ENCODE assay signal across 35 cellular contexts in the genomic region with DNA sequence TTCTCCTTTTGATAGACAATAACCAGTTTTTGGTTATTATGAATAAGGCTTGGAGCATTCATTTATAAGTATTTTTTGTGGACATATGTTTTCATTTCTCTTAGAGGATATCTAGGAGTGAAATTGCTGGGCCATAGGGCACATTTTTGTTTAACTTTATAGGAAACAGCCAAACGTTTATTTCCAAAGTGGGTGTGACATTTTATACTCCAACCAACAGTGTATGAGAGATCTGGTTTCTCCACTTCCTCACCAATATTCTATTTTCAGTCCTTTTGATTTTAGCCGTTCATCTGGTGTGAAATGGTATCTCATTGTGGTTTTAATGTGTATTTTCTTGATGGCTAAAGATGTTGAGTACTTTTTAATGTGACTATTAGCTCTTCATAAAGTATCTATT. TPM values are rescaled to one million over a fixed set of nuclear protein-coding genes. Genes with fewer than 3 reads are reported as not detected.
DNase-seq lines count a peak whose midpoint lies in the region; ATAC-seq and TF ChIP-seq lines count a peak whose summit lies in the region.
"Had no signal": no experiment of that assay in that cellular context is flagged by ENCODE, and none has a peak within 500 bp of the region (broad histone marks: within the 10 kb centered on the region; RNA-seq: fewer than 3 reads in every experiment).

No MANE protein-coding gene starts in this region.

- H3K4me3 Mint-ChIP-seq in T-helper 17 cell: peak overlapping the region; percentile 55
- H3K4me3 Mint-ChIP-seq: B cell; CD14-positive monocyte; CD4-positive, alpha-beta memory T cell; CD4-positive, alpha-beta T cell; CD4-positive, CD25-positive, alpha-beta regulatory T cell; CD8-positive, alpha-beta memory T cell; CD8-positive, alpha-beta T cell had no signal

- TF ChIP-seq POLR2A in transverse colon (IDR thresholded peaks at IDR 0.05) (no peak), erythroblast (IDR thresholded peaks at IDR 0.05; ENCODE audit: low read length) (no peak)

- H3K27ac ChIP-seq in transverse colon: peak overlapping the region in 3 of 4 donors; percentile 10 to 28 (median 17)
- H3K27ac ChIP-seq: 22Rv1; A549; BLaER1; BLaER1 treated with 17β-estradiol and CSF1 and Interleukin-3, amounts not matched to agents 10 nM and 100 nM; C4-2B had no signal

- H3K4me1 ChIP-seq in mucosa of descending colon (ENCODE audit: low read depth): peaks cover 2% of the 10 kb centered on the region
- peaks cover 0 to 12% (median 2%) of the 10 kb centered on the region in 4 donors for H3K4me1 ChIP-seq in transverse colon
- H3K4me1 ChIP-seq: A549; BE2C; BLaER1; BLaER1 treated with 17β-estradiol and CSF1 and Interleukin-3, amounts not matched to agents 10 nM and 100 nM; Caco-2 had no signal

- H3K4me3 ChIP-seq in mucosa of descending colon (no peak overlapping the region), transverse colon (no peak overlapping the region)
- H3K4me3 ChIP-seq: A549; BLaER1; BLaER1 treated with 17β-estradiol and CSF1 and Interleukin-3, amounts not matched to agents 10 nM and 100 nM had no signal

- peaks cover 15% of the 10 kb centered on the region for H3K4me1 Mint-ChIP-seq in T-helper 17 cell

- no peak for TF ChIP-seq EP300 in transverse colon (IDR thresholded peaks at IDR 0.05; ENCODE audit: low read depth)

- in situ Hi-C loops in transverse colon (cut with MboI; ENCODE audit: low pct_ligation_motif_present in 1 of 4, low pct_unique_long_range_greater_than_20kb in 1 of 4, low sequenced_read_pairs in 3 of 4) (no loop called here), G401 (cut with HindIII; ENCODE audit: low sequenced_read_pairs) (no loop called here)

- no peak overlapping the region for H3K27ac Mint-ChIP-seq in T-helper 17 cell
- H3K27ac Mint-ChIP-seq: B cell; CD14-positive monocyte; CD4-positive, alpha-beta memory T cell; CD4-positive, alpha-beta T cell; CD4-positive, CD25-positive, alpha-beta regulatory T cell; CD8-positive, alpha-beta T cell had no signal

- DNase-seq in T-helper 17 cell (no peak), left colon (no peak), mucosa of descending colon (no peak), transverse colon (no peak), erythroblast (lab: John Stamatoyannopoulos, UW) (no peak), G401 (ENCODE audit: low spot score) (no peak)
- no peak for DNase-seq in stimulated activated CD4-positive, alpha-beta T cell treated with anti-CD3 and anti-CD28 coated beads, Interleukin-4, amount 100 ng/mL, for 4 hours
- DNase-seq in activated T-cell treated with anti-CD3 and anti-CD28 coated beads, Interleukin-2, amount 50 U/mL, for 48 hours: no peak
- DNase-seq: 8988T; ACHN; AML-193; BE2C; C1 segment of cervical spinal cord; Caco-2; Calu3; CD4-positive, alpha-beta memory T cell; CD4-positive, alpha-beta T cell; CD4-positive, CD25-positive, alpha-beta regulatory T cell; CD8-positive, alpha-beta memory T cell; CD8-positive, alpha-beta T cell; COR-L47; DMS 273 treated with DMSO at 0.1 percent for 48 hours; DMS153; DMS53; DMS79; DMS79 treated with DMSO at 0.1 percent for 48 hours; DND-41; EL had no signal

- H3K9me3 ChIP-seq in T-helper 17 cell (ENCODE audit: control insufficient read depth, low read length, poor library complexity, severe bottlenecking) (peaks cover 2% of the 10 kb centered on the region), mucosa of descending colon (no peaks in the 10 kb centered on the region), transverse colon (no peaks in the 10 kb centered on the region)
- H3K9me3 ChIP-seq: A549, BE2C had no signal

- ATAC-seq in T-helper 17 cell (no peak), left colon (peak; percentile 93), mucosa of descending colon (peak; percentile 65)
- ATAC-seq: A549; CD8-positive, alpha-beta T cell had no signal

- no peaks in the 10 kb centered on the region for H3K36me3 ChIP-seq in mucosa of descending colon (ENCODE audit: low read depth)
- no peaks in the 10 kb centered on the region for H3K36me3 ChIP-seq in transverse colon
- H3K36me3 ChIP-seq: BE2C had no signal

- TF ChIP-seq CTCF in mucosa of descending colon (IDR thresholded peaks at IDR 0.05) (no peak), transverse colon (IDR thresholded peaks at IDR 0.05) (no peak)

- no peaks in the 10 kb centered on the region for H3K27me3 ChIP-seq in transverse colon
- H3K27me3 ChIP-seq: BE2C; BLaER1; BLaER1 treated with 17β-estradiol and CSF1 and Interleukin-3, amounts not matched to agents 10 nM and 100 nM had no signal

- no peaks in the 10 kb centered on the region for H3K27me3 Mint-ChIP-seq in T-helper 17 cell
- H3K27me3 Mint-ChIP-seq: B cell; CD4-positive, alpha-beta memory T cell; CD4-positive, alpha-beta T cell; CD4-positive, CD25-positive, alpha-beta regulatory T cell; CD8-positive, alpha-beta memory T cell had no signal

- H3K36me3 Mint-ChIP-seq in T-helper 17 cell (ENCODE audit: low read depth): no peaks in the 10 kb centered on the region

- WGBS in transverse colon (ENCODE audit: low coverage in 1 of 2), 2 donors: 37 to 41% methylated on average over 2 of the region's 2 CpGs

- intact Hi-C loops in left colon (cut with DNase I, micrococcal nuclease): no loop called here
- intact Hi-C loops in mucosa of descending colon (cut with DNase I, micrococcal nuclease): no loop called here
- intact Hi-C loops in transverse colon (cut with DNase I; ENCODE audit: low total_unique reads): no loop called here

RNA-seq across cellular contexts. Expression of a gene that starts 21.9 kb away (rescaled TPM):
- total RNA-seq in T-helper 17 cell (10 to 100 TPM; 25.4 to 27.4 TPM), left colon (10 to 100 TPM; 31.0 to 31.9 TPM), mucosa of descending colon (10 to 100 TPM; 27.1 to 40.7 (median 39.8) TPM), transverse colon (10 to 100 TPM; 20.9 to 73.4 (median 33.9) TPM)
- total RNA-seq in G401 (2014; rRNA removed; shearing (Covaris generic)): 3.5 and 8.5 TPM in 2 replicates
